In genomic region chr21:21163904-21164303, GRCh38 we compare ENCODE assay signal across 8 cellular contexts.
A peak's percentile ranks its signal among the peaks of the same experiment; 100 is the strongest.
DNase-seq lines count a peak whose midpoint lies in the region; ATAC-seq, FAIRE-seq and TF ChIP-seq lines count a peak whose summit lies in the region.

No MANE protein-coding gene starts in this region.

- no peaks in the 10 kb centered on the region for H3K36me3 ChIP-seq in adrenal gland (replicated peaks in 1 of 2)
- no peaks in the 10 kb centered on the region for H3K36me3 ChIP-seq in hepatocyte (replicated peaks; ENCODE audit: insufficient read depth, low read depth)
- H3K36me3 ChIP-seq in spleen = no peaks in the 10 kb centered on the region

- no peak for TF ChIP-seq POLR2A in adrenal gland (IDR thresholded peaks at IDR 0.05)
- no peak for TF ChIP-seq POLR2A in spleen (IDR thresholded peaks at IDR 0.05)

- 6 to 19% (median 12%) methylated on average over 1 of the region's 1 CpG for WGBS in adrenal gland, 4 donors
- WGBS in hepatocyte (ENCODE audit: low lambda C conversion rate, missing lambda C conversion rate) = 26% methylated on average over 1 of the region's 1 CpG
- 9 to 19% (median 16%) methylated on average over 1 of the region's 1 CpG for WGBS in spleen, 5 donors

- H3K4me2 ChIP-seq in hepatocyte = no peak overlapping the region

- intact Hi-C loops in adrenal gland (cut with DNase I) = no loop called here
- intact Hi-C loops in spleen (cut with DNase I; ENCODE audit: low total_unique reads) = no loop called here

- H4K20me1 ChIP-seq in hepatocyte (ENCODE audit: insufficient read depth, poor library complexity, severe bottlenecking) = no peaks in the 10 kb centered on the region

- H3K4me3 ChIP-seq in adrenal gland (no peak overlapping the region), hepatocyte (no peak overlapping the region), spleen (no peak overlapping the region)

- DNase-seq in AML-193 (lab: John Stamatoyannopoulos, UW) = peak; percentile 38 to 41
- DNase-seq in RCC 7860 (ENCODE audit: low spot score) = peak; percentile 34
- DNase-seq in adrenal gland = peak; percentile 59 to 87 (median 71)
- DNase-seq in hepatocyte (ENCODE audit: low spot score) = peak; percentile 81
- no peak for DNase-seq in spleen

- no peaks in the 10 kb centered on the region for H3K27me3 ChIP-seq in adrenal gland
- H3K27me3 ChIP-seq in hepatocyte = no peaks in the 10 kb centered on the region
- no peaks in the 10 kb centered on the region for H3K27me3 ChIP-seq in spleen (replicated peaks in 1 of 7)

- H3K27ac ChIP-seq in adrenal gland (no peak overlapping the region), hepatocyte (no peak overlapping the region), spleen (no peak overlapping the region)

- H2AFZ ChIP-seq in hepatocyte = no peak overlapping the region

- H3K79me2 ChIP-seq in hepatocyte = no peaks in the 10 kb centered on the region

- peaks cover 0 to 13% of the 10 kb centered on the region in 2 donors for H3K4me1 ChIP-seq in adrenal gland (replicated peaks in 1 of 2)
- H3K4me1 ChIP-seq in hepatocyte (ENCODE audit: insufficient read depth) = no peaks in the 10 kb centered on the region
- H3K4me1 ChIP-seq in spleen = peaks cover 0 to 8% (median 0%) of the 10 kb centered on the region in 6 donors

- ATAC-seq in GM19351 (IDR thresholded peaks at IDR 0.05; ENCODE audit: unreplicated experiment) = peak; percentile 82
- ATAC-seq in HG03571 (IDR thresholded peaks at IDR 0.05; ENCODE audit: unreplicated experiment) = no peak

- peaks cover 0 to 5% (median 0%) of the 10 kb centered on the region in 3 donors for H3K9me3 ChIP-seq in adrenal gland (replicated peaks in 1 of 3)
- no peaks in the 10 kb centered on the region for H3K9me3 ChIP-seq in hepatocyte (ENCODE audit: low read depth)
- H3K9me3 ChIP-seq in spleen = peaks cover 0 to 6% (median 0%) of the 10 kb centered on the region in 8 donors

- no peaks in the 10 kb centered on the region for H3K9me2 ChIP-seq in hepatocyte (replicated peaks; ENCODE audit: insufficient read depth)

- FAIRE-seq in RCC 7860 (lab: Jason Lieb, UNC) = peak; percentile 30

- TF ChIP-seq CTCF in LNCAP (IDR thresholded peaks at IDR 0.05) = peak; percentile 62
- TF ChIP-seq CTCF in adrenal gland (IDR thresholded peaks at IDR 0.05) = peak; percentile 60 to 76 (median 66)
- peak; percentile 68 for TF ChIP-seq CTCF in hepatocyte (IDR thresholded peaks at IDR 0.05; ENCODE audit: poor library complexity)
- peak in 8 of 11 experiments; percentile 6 to 61 (median 52) for TF ChIP-seq CTCF in spleen (IDR thresholded peaks at IDR 0.05 in 8 of 11, conservative IDR thresholded peaks at IDR 0.05 in 3 of 11)
